18 cellular contexts compared by ENCODE assay signal in the genomic region with DNA sequence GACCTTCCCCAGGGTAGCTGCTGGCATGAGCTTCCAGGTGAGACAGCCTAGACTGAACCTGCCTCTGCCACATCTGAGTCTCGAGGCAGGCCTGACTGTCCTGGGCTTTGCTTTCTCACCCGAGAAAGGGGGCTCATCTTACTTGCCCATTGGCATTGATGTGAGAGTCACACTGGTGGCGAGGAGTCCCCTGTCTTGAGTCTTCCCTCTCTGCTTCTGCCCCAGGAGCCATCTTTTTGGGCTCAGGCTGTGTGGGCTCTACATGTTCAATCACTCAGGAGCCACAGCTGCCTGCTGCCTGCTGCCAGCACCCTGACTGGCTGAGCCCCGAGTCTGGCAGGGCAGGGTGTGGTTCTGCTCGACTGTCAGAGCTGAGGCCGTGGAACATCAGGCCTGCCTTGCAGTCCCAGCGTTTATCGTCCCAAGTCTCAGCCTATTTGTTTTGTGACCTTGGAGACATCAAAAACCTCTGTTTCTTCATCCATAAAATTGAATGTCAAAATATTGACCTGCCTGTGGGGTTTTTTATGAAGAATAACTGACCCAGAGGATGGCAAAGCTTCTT.
DNase-seq lines count a peak whose midpoint lies in the region; ATAC-seq, FAIRE-seq and TF ChIP-seq lines count a peak whose summit lies in the region.
"Had no signal": no experiment of that assay in that cellular context is flagged by ENCODE, and none has a peak within 500 bp of the region (broad histone marks: within the 10 kb centered on the region; RNA-seq: fewer than 3 reads in every experiment).

No MANE protein-coding gene starts in this region.

- H3K9ac ChIP-seq in NT2/D1 (ENCODE audit: insufficient read length, low read depth) (peak overlapping the region; percentile 6), kidney (ENCODE audit: low read length in 2 of 2) (no peak overlapping the region)

- TF ChIP-seq CTCF in 22Rv1 (IDR thresholded peaks at IDR 0.05) (no peak), kidney (IDR thresholded peaks at IDR 0.05; ENCODE audit: borderline replicate concordance, extremely low read depth, insufficient read depth) (no peak), prostate gland (IDR thresholded peaks at IDR 0.05) (no peak), GM10248 (IDR thresholded peaks at IDR 0.05; ENCODE audit: control extremely low read depth, extremely low read depth, low read depth, missing control alignments) (no peak)

- WGBS in prostate gland: 52% methylated on average over 8 of the region's 8 CpGs

- H3K9me3 ChIP-seq in NT2/D1 (ENCODE audit: insufficient read depth, low read length): no peaks in the 10 kb centered on the region
- no peaks in the 10 kb centered on the region for H3K9me3 ChIP-seq in kidney (ENCODE audit: control insufficient read depth in 1 of 2, low read length in 2 of 2)
- H3K9me3 ChIP-seq in prostate gland: no peaks in the 10 kb centered on the region
- H3K9me3 ChIP-seq: SJSA1 had no signal

- CTCF ChIA-PET in GM10248 (lab: Yijun Ruan, JAX): no interaction called here

- ATAC-seq in HG02981 (IDR thresholded peaks at IDR 0.05; ENCODE audit: unreplicated experiment): no peak

- FAIRE-seq in kidney (lab: Jason Lieb, UNC): no peak
- FAIRE-seq: HTR-8/SVneo had no signal

- intact Hi-C loops in kidney (cut with DNase I): no loop called here
- intact Hi-C loops in prostate gland (cut with DNase I): no loop called here

- no peak for TF ChIP-seq POLR2A in prostate gland (IDR thresholded peaks at IDR 0.05)

- no peaks in the 10 kb centered on the region for H3K27me3 ChIP-seq in NT2/D1 (ENCODE audit: insufficient read depth, insufficient read length)
- no peaks in the 10 kb centered on the region for H3K27me3 ChIP-seq in prostate gland (replicated peaks; ENCODE audit: insufficient read depth)
- H3K27me3 ChIP-seq: SJSA1 had no signal

- H3K4me1 ChIP-seq in NT2/D1 (ENCODE audit: insufficient read depth, insufficient read length) (peaks cover 7% of the 10 kb centered on the region), kidney (ENCODE audit: control insufficient read depth in 1 of 2, insufficient read depth in 1 of 2, low read depth in 1 of 2, low read length in 2 of 2) (peaks cover 0 to 3% of the 10 kb centered on the region in 2 donors), prostate gland (replicated peaks) (peaks cover 42% of the 10 kb centered on the region)

- H3K36me3 ChIP-seq in NT2/D1 (ENCODE audit: insufficient read depth, insufficient read length, low read length) (no peaks in the 10 kb centered on the region), kidney (ENCODE audit: control insufficient read depth in 1 of 2, insufficient read depth in 2 of 2, low read length in 2 of 2) (no peaks in the 10 kb centered on the region), prostate gland (no peaks in the 10 kb centered on the region)
- H3K36me3 ChIP-seq: SJSA1 had no signal

- H3K27ac ChIP-seq in 22Rv1 (peak overlapping the region; percentile 90), kidney (ENCODE audit: low read depth in 2 of 2, low read length in 2 of 2) (no peak overlapping the region), prostate gland (peak overlapping the region; percentile 82 to 83)
- H3K27ac ChIP-seq: SJSA1 had no signal

- POLR2A ChIA-PET in GM10248 (lab: Yijun Ruan, JAX): no interaction called here

- no peak overlapping the region for H3K4me3 ChIP-seq in NT2/D1 (ENCODE audit: insufficient read length, low read depth)
- no peak overlapping the region for H3K4me3 ChIP-seq in kidney (ENCODE audit: low read length in 2 of 2)
- no peak overlapping the region for H3K4me3 ChIP-seq in prostate gland
- H3K4me3 ChIP-seq: SJSA1 had no signal

- DNase-seq in NT2/D1 (ENCODE audit: low read depth, low spot score) (no peak), kidney (peak; percentile 48), prostate gland (ENCODE audit: low spot score) (peak; percentile 60), ecto neural progenitor cell (ENCODE audit: low spot score) (no peak), GM10248 (ENCODE audit: extremely low spot score) (no peak)
- DNase-seq: AML-193, DND-41, H7, HFFc6, IMR-90, NCI-H1417 treated with DMSO at 0.1 percent for 48 hours, NCI-H187 treated with DMSO at 0.1 percent for 48 hours, NCI-H345, NCI-H526 had no signal

Comparison
In these comparisons a context has a peak if more than half of its experiments do, and no peak if none do; other contexts are left out.
1. H3K27ac ChIP-seq: peak in 22Rv1 (single experiment) and prostate gland (2 of 2); none in kidney (0 of 2).
2. DNase-seq: peak in kidney (single experiment) and prostate gland (single experiment); none in NT2/D1 (single experiment), ecto neural progenitor cell (single experiment) and GM10248 (single experiment).